Comparison of ENCODE assay signal across 10 cellular contexts in genomic region chr9:39287980-39288379, GRCh38. TPM values are rescaled to one million over a fixed set of nuclear protein-coding genes. Genes with fewer than 3 reads are reported as not detected.
DNase-seq lines count a peak whose midpoint lies in the region; ATAC-seq and TF ChIP-seq lines count a peak whose summit lies in the region.
"Not testable (repeated sequence)": the region's sequence is repeated elsewhere in the genome, so short reads cannot be mapped to it uniquely, and the experiment has no call there.
"Had no signal": no experiment of that assay in that cellular context is flagged by ENCODE, and none has a peak within 500 bp of the region (broad histone marks: within the 10 kb centered on the region; RNA-seq: fewer than 3 reads in every experiment).

Gene CNTNAP3, minus strand, starts transcription at chr9:39288167. Its CDS starts 103 bp downstream, at chr9:39288064.

- H3K4me3 Mint-ChIP-seq in brain, result peak within 1 kb of the TSS in 4 of 5 experiments; percentile 58 to 78 (median 73)
- H3K4me3 Mint-ChIP-seq in endodermal cell, result peak within 1 kb of the TSS; percentile 53
- peak within 1 kb of the TSS; percentile 70 for H3K4me3 Mint-ChIP-seq in stimulated activated memory B cell treated with anti-CD40 and anti-IgM and Interleukin-4, amounts not matched to agents 10 μg/mL and 1 μg/mL and 100 μg/mL, for 72 hours

- not testable (repeated sequence) for H3K79me2 ChIP-seq in PC-3 (ENCODE audit: low read length)

- H3K9ac ChIP-seq in BLaER1 treated with 17β-estradiol and CSF1 and Interleukin-3, amounts not matched to agents 10 nM and 100 nM; PC-3 (ENCODE audit: low read length); endodermal cell (ENCODE audit: extremely low read depth, low read length, poor library complexity, severe bottlenecking): not testable (repeated sequence)

- not testable (repeated sequence) for TF ChIP-seq CTCF in PC-3 (conservative IDR thresholded peaks at IDR 0.05; ENCODE audit: low read depth, low read length); brain (conservative IDR thresholded peaks at IDR 0.05); endodermal cell (conservative IDR thresholded peaks at IDR 0.05); lower leg skin (IDR thresholded peaks at IDR 0.05)

- not testable (repeated sequence) for H3K27me3 Mint-ChIP-seq in brain; endodermal cell (ENCODE audit: insufficient read depth); stimulated activated memory B cell treated with anti-CD40 and anti-IgM and Interleukin-4, amounts not matched to agents 10 μg/mL and 1 μg/mL and 100 μg/mL, for 72 hours

- no CpG with 5 or more reads among the region's 42 CpGs for WGBS in endodermal cell (ENCODE audit: insufficient coverage in 1 of 2, insufficient read length in 1 of 2), 2 experiments
- WGBS in lower leg skin, 2 donors, result no CpG with 5 or more reads among the region's 42 CpGs

- H3K27me3 ChIP-seq in BLaER1 treated with 17β-estradiol and CSF1 and Interleukin-3, amounts not matched to agents 10 nM and 100 nM; PC-3 (ENCODE audit: low read length); endodermal cell (ENCODE audit: control insufficient read depth, insufficient read depth, low read length, poor library complexity, severe bottlenecking): not testable (repeated sequence)

- intact Hi-C loops in PC-3 (cut with micrococcal nuclease); Right ventricle myocardium inferior (cut with DNase I); lower leg skin (cut with DNase I; ENCODE audit: low total_unique reads): not testable (repeated sequence)

- H3K27ac ChIP-seq in BLaER1 treated with 17β-estradiol and CSF1 and Interleukin-3, amounts not matched to agents 10 nM and 100 nM; PC-3 (ENCODE audit: low read length); endodermal cell (ENCODE audit: low read depth, low read length): not testable (repeated sequence)

- H3K4me3 ChIP-seq in BLaER1 treated with 17β-estradiol and CSF1 and Interleukin-3, amounts not matched to agents 10 nM and 100 nM, result peak within 1 kb of the TSS in 6 of 10 experiments; percentile 23 to 51 (median 40); a peak in 6 of 20 replicates
- peak within 1 kb of the TSS; percentile 55 for H3K4me3 ChIP-seq in PC-3 (ENCODE audit: low read length)
- H3K4me3 ChIP-seq in endodermal cell (ENCODE audit: low read length); lower leg skin (ENCODE audit: low read depth, poor library complexity, severe bottlenecking): not testable (repeated sequence)

- not testable (repeated sequence) for H3K4me1 ChIP-seq in BLaER1 treated with 17β-estradiol and CSF1 and Interleukin-3, amounts not matched to agents 10 nM and 100 nM; PC-3 (ENCODE audit: insufficient read depth, low read length); endodermal cell (ENCODE audit: control insufficient read depth, insufficient read depth, low read length)

- not testable (repeated sequence) for H3K36me3 ChIP-seq in BLaER1 treated with 17β-estradiol and CSF1 and Interleukin-3, amounts not matched to agents 10 nM and 100 nM; PC-3 (ENCODE audit: low read depth, low read length); endodermal cell (ENCODE audit: control insufficient read depth, insufficient read depth, low read length)

- TF ChIP-seq POLR2A in lower leg skin (IDR thresholded peaks at IDR 0.05), result not testable (repeated sequence)

- BruUV-seq in PC-3 (replicated peaks; lab: Mats Ljungman, UMichigan), result not testable (repeated sequence)

- H3K9me3 Mint-ChIP-seq in brain; endodermal cell; stimulated activated memory B cell treated with anti-CD40 and anti-IgM and Interleukin-4, amounts not matched to agents 10 μg/mL and 1 μg/mL and 100 μg/mL, for 72 hours: not testable (repeated sequence)

- H3K9me3 ChIP-seq in BLaER1 treated with 17β-estradiol and CSF1 and Interleukin-3, amounts not matched to agents 10 nM and 100 nM (replicated peaks in 1 of 11); PC-3 (ENCODE audit: low read length); endodermal cell (ENCODE audit: control insufficient read depth, low read length): not testable (repeated sequence)

- peak within 1 kb of the TSS in 2 of 11 experiments; percentile 20 to 41; a peak in 2 of 22 replicates for H3K4me2 ChIP-seq in BLaER1 treated with 17β-estradiol and CSF1 and Interleukin-3, amounts not matched to agents 10 nM and 100 nM
- H3K4me2 ChIP-seq in PC-3 (ENCODE audit: low read length), result 0 out of 2 replicates have a peak within 1 kb of the TSS, but pooled peaks have one; percentile 39

- ATAC-seq in PC-3; Right ventricle myocardium inferior; stimulated activated memory B cell treated with anti-CD40 and anti-IgM and Interleukin-4, amounts not matched to agents 10 μg/mL and 1 μg/mL and 100 μg/mL, for 72 hours: not testable (repeated sequence)

- not testable (repeated sequence) for H3K36me3 Mint-ChIP-seq in brain; endodermal cell (ENCODE audit: low read depth); stimulated activated memory B cell treated with anti-CD40 and anti-IgM and Interleukin-4, amounts not matched to agents 10 μg/mL and 1 μg/mL and 100 μg/mL, for 72 hours

- H3F3A ChIP-seq in PC-3 (ENCODE audit: low read length, unreplicated experiment), result not testable (repeated sequence)

- H3K4me1 Mint-ChIP-seq in brain; endodermal cell; stimulated activated memory B cell treated with anti-CD40 and anti-IgM and Interleukin-4, amounts not matched to agents 10 μg/mL and 1 μg/mL and 100 μg/mL, for 72 hours: not testable (repeated sequence)

- not testable (repeated sequence) for H4K20me1 ChIP-seq in BLaER1 treated with 17β-estradiol and CSF1 and Interleukin-3, amounts not matched to agents 10 nM and 100 nM; PC-3 (ENCODE audit: low read length)

- POLR2A ChIA-PET in PC-3 (lab: Charles Lee; ENCODE audit: unreplicated experiment), result not testable (repeated sequence)

- not testable (repeated sequence) for H2AFZ ChIP-seq in PC-3 (ENCODE audit: low read length)

- peak; percentile 33 for DNase-seq in PC-3
- peak; percentile 61 for DNase-seq in endodermal cell
- DNase-seq in Right ventricle myocardium inferior (ENCODE audit: missing footprints), result peak; percentile 76
- DNase-seq in lower leg skin (ENCODE audit: low spot score in 2 of 2); occipital lobe (lab: John Stamatoyannopoulos, UW): not testable (repeated sequence)

- H3K27ac Mint-ChIP-seq in brain; endodermal cell; stimulated activated memory B cell treated with anti-CD40 and anti-IgM and Interleukin-4, amounts not matched to agents 10 μg/mL and 1 μg/mL and 100 μg/mL, for 72 hours: not testable (repeated sequence)

- H3K9me2 ChIP-seq in PC-3 (replicated peaks; ENCODE audit: low read length), result not testable (repeated sequence)

- CTCF ChIA-PET in PC-3 (lab: Charles Lee), result not testable (repeated sequence)

RNA-seq across cellular contexts. Expression of gene CNTNAP3, which starts in this region (rescaled TPM):
- total RNA-seq in PC-3 (2014; rRNA removed) (26.3 and 38.0 TPM in 2 replicates), endodermal cell (1 to 10 TPM; 1.1 to 2.6 TPM), Right ventricle myocardium inferior (7.4 TPM), lower leg skin (10 to 100 TPM; 15.0 to 42.4 (median 20.2) TPM), occipital lobe (120 TPM)
- 0.93 TPM for polyA plus RNA-seq in brain (ENCODE audit: insufficient read depth, low read depth, low replicate concordance)
- 8.9 TPM for polyA plus RNA-seq in endodermal cell (2013, experiment 1 of 2)
- polyA plus RNA-seq in endodermal cell (2013, experiment 2 of 2), result 8.7 TPM
- polyA plus RNA-seq: CD14-positive monocyte, immature natural killer cell had no signal
